In the genomic region with DNA sequence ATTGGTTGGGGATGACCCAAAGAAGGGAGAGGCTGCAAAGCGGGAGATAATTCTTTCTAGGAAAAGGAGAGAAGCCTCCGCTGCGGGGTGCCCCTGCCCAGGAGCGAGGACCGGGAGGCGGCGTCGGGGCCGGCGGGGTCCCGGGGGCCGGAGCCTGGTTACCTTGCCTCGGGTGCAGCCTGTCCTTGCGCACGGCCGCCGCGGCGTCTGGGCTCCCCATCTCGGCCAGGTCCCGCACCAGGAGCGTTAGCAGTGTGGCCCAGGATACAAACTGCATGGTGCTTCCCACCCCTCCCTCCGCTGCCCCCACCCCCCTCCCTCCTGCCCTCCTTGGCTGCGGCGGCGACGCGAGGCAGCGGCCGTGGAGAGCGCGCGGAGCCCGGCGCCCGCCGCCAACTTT, we compare ENCODE assay signal across 9 cellular contexts. TPM values are rescaled to one million over a fixed set of nuclear protein-coding genes. Genes with fewer than 3 reads are reported as not detected.
DNase-seq lines count a peak whose midpoint lies in the region; ATAC-seq and TF ChIP-seq lines count a peak whose summit lies in the region.
"Had no signal": no experiment of that assay in that cellular context is flagged by ENCODE, and none has a peak within 500 bp of the region (broad histone marks: within the 10 kb centered on the region; RNA-seq: fewer than 3 reads in every experiment).

No MANE protein-coding gene starts in this region.

- H3K36me3 ChIP-seq in HAP-1 (replicated peaks), result no peaks in the 10 kb centered on the region
- no peaks in the 10 kb centered on the region for H3K36me3 ChIP-seq in CD8-positive, alpha-beta T cell (ENCODE audit: insufficient read depth, low read length)

- intact Hi-C loops in left colon (cut with DNase I, micrococcal nuclease), result loop anchor here in 1 of 2 donors (10.0 kb wide), 1 partner anchor 477 kb away; no protein-coding TSS in a partner anchor
- intact Hi-C loops in CD8-positive, alpha-beta T cell (cut with DNase I, micrococcal nuclease), result no loop called here

- H3K4me1 Mint-ChIP-seq in CD8-positive, alpha-beta T cell (ENCODE audit: low read depth), result peaks cover 11% of the 10 kb centered on the region

- no peak for TF ChIP-seq CTCF in choroid plexus epithelial cell (conservative IDR thresholded peaks at IDR 0.05; ENCODE audit: low read depth, low read length)
- TF ChIP-seq CTCF in CD8-positive, alpha-beta T cell (IDR thresholded peaks at IDR 0.05), result no peak

- H3K9me3 Mint-ChIP-seq in CD8-positive, alpha-beta T cell, result no peaks in the 10 kb centered on the region

- DNase-seq in HAP-1 (ENCODE audit: low spot score in 2 of 2), result peak in 1 of 2 experiments; percentile 19
- DNase-seq in choroid plexus epithelial cell (ENCODE audit: low read depth), result no peak
- peak in 1 of 2 donors; percentile 16 for DNase-seq in left colon
- DNase-seq in medulla oblongata (ENCODE audit: extremely low spot score), result no peak
- no peak for DNase-seq in CD8-positive, alpha-beta T cell
- no peak for DNase-seq in activated CD4-positive, CD25-positive, alpha-beta regulatory T cell treated with anti-CD3 and anti-CD28 coated beads, Interleukin-2, amount 50 U/mL, for 72 hours
- DNase-seq in left lobe of liver (ENCODE audit: low spot score), result no peak
- DNase-seq: KBM-7 had no signal

- in situ Hi-C loops in HAP-1 (cut with MboI; ENCODE audit: low sequenced_read_pairs), result no loop called here

- H3K4me1 ChIP-seq in HAP-1, result peaks cover 26% of the 10 kb centered on the region
- H3K4me1 ChIP-seq in CD8-positive, alpha-beta T cell (ENCODE audit: insufficient read depth, low read length), result no peaks in the 10 kb centered on the region

- POLR2A ChIA-PET in CD8-positive, alpha-beta T cell (lab: Charles Lee), result no interaction called here

- H3K4me3 ChIP-seq in HAP-1 (peak overlapping the region; percentile 46), choroid plexus epithelial cell (ENCODE audit: low read depth, low read length) (peak overlapping the region; percentile 78), skin epidermis (peak overlapping the region; percentile 35 to 61 (median 50))
- no peak overlapping the region for H3K4me3 ChIP-seq in CD8-positive, alpha-beta T cell (ENCODE audit: low read depth, low read length)

- H3K27me3 Mint-ChIP-seq in CD8-positive, alpha-beta T cell (ENCODE audit: low read depth), result peaks cover 45% of the 10 kb centered on the region

- H3K36me3 Mint-ChIP-seq in CD8-positive, alpha-beta T cell, result no peaks in the 10 kb centered on the region

- CTCF ChIA-PET in CD8-positive, alpha-beta T cell (lab: Charles Lee), result no interaction called here

- no peak overlapping the region for H3K27ac Mint-ChIP-seq in CD8-positive, alpha-beta T cell

- H3K9me3 ChIP-seq in HAP-1, result no peaks in the 10 kb centered on the region
- H3K9me3 ChIP-seq in CD8-positive, alpha-beta T cell (ENCODE audit: low read length), result no peaks in the 10 kb centered on the region

- peak overlapping the region in 20 of 21 experiments; percentile 43 to 91 (median 82) for H3K27ac ChIP-seq in skin epidermis
- H3K27ac ChIP-seq in CD8-positive, alpha-beta T cell (ENCODE audit: low read depth, low read length), result no peak overlapping the region

- H3K4me3 Mint-ChIP-seq in CD8-positive, alpha-beta T cell, result no peak overlapping the region

- ATAC-seq in left colon, result peak; percentile 5
- ATAC-seq in CD8-positive, alpha-beta T cell, result no peak
- ATAC-seq in left lobe of liver, result no peak

- H3K27me3 ChIP-seq in HAP-1 (ENCODE audit: low read depth), result no peaks in the 10 kb centered on the region
- no peaks in the 10 kb centered on the region for H3K27me3 ChIP-seq in CD8-positive, alpha-beta T cell (ENCODE audit: insufficient read depth, low read length)

RNA-seq across cellular contexts. Expression of gene ADAMTS9, which starts 0.4 kb away (rescaled TPM):
- total RNA-seq in left colon, result 1 to 10 TPM; 6.3 to 7.0 TPM
- total RNA-seq in CD8-positive, alpha-beta T cell, result not detected
- total RNA-seq in left lobe of liver, result 0.81 TPM
